8 cellular contexts compared by ENCODE assay signal in the genomic region with DNA sequence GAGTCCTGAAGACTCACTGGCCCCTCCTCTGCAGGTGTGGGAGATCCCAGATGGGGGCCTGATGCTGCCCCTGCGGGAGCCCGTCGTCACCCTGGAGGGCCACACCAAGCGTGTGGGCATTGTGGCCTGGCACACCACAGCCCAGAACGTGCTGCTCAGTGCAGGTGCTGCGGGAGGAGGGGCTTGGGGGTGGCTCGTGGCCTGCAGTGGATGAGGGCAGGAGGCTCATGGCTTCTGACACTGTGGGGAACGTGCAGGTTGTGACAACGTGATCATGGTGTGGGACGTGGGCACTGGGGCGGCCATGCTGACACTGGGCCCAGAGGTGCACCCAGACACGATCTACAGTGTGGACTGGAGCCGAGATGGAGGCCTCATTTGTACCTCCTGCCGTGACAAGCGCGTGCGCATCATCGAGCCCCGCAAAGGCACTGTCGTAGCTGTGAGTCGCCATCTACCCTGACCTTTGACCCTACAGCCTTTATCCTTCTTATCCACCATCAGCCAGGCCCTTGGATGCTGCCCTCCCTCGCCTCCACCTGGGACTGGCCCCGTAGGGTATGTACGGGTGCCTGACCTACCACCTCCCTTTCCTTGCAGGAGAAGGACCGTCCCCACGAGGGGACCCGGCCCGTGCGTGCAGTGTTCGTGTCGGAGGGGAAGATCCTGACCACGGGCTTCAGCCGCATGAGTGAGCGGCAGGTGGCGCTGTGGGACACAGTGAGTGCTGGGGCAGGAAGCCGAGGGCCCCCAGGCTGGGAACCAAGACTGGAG. TPM values are rescaled to one million over a fixed set of nuclear protein-coding genes. Genes with fewer than 3 reads are reported as not detected.
DNase-seq lines count a peak whose midpoint lies in the region; ATAC-seq and TF ChIP-seq lines count a peak whose summit lies in the region.

No MANE protein-coding gene starts in this region.

- CTCF ChIA-PET in activated naive CD4-positive, alpha-beta T cell treated with anti-CD3 and anti-CD28 coated beads, Interleukin-2, amount 10 ng/mL, durations not matched to agents 7 days and 5 days (lab: Charles Lee): interaction anchor here (0.8 to 2.7 kb wide), 5 partner anchors 12 to 95 kb away, joined by 3 to 13 read pairs (median 3); partner anchors contain the start of gene TBX6

- peaks cover 42% of the 10 kb centered on the region for H3K36me3 Mint-ChIP-seq in activated naive CD4-positive, alpha-beta T cell treated with anti-CD3 and anti-CD28 coated beads, Interleukin-2, amount 10 ng/mL, durations not matched to agents 7 days and 5 days

- no peaks in the 10 kb centered on the region for H3K9me3 Mint-ChIP-seq in activated naive CD4-positive, alpha-beta T cell treated with anti-CD3 and anti-CD28 coated beads, Interleukin-2, amount 10 ng/mL, durations not matched to agents 7 days and 5 days

- DNase-seq in RPMI8226 (peak; percentile 75), Right ventricle myocardium inferior (ENCODE audit: missing footprints) (peak; percentile 92), sciatic nerve (ENCODE audit: low spot score) (peak; percentile 82), GF-D8 (lab: John Stamatoyannopoulos, UW) (no peak)
- peak; percentile 88 for DNase-seq in activated naive CD4-positive, alpha-beta T cell treated with anti-CD3 and anti-CD28 coated beads, Interleukin-2, amount 10 ng/mL, durations not matched to agents 7 days and 5 days

- ATAC-seq in Right ventricle myocardium inferior: no peak
- ATAC-seq in sciatic nerve: peak; percentile 2
- no peak for ATAC-seq in HG02759 (IDR thresholded peaks at IDR 0.05; ENCODE audit: unreplicated experiment)
- no peak for ATAC-seq in GM18517 (IDR thresholded peaks at IDR 0.05; ENCODE audit: unreplicated experiment)

- peaks cover 5% of the 10 kb centered on the region for H3K27me3 Mint-ChIP-seq in activated naive CD4-positive, alpha-beta T cell treated with anti-CD3 and anti-CD28 coated beads, Interleukin-2, amount 10 ng/mL, durations not matched to agents 7 days and 5 days

- H3K4me3 Mint-ChIP-seq in activated naive CD4-positive, alpha-beta T cell treated with anti-CD3 and anti-CD28 coated beads, Interleukin-2, amount 10 ng/mL, durations not matched to agents 7 days and 5 days: peak overlapping the region; percentile 100

- H3K27ac Mint-ChIP-seq in activated naive CD4-positive, alpha-beta T cell treated with anti-CD3 and anti-CD28 coated beads, Interleukin-2, amount 10 ng/mL, durations not matched to agents 7 days and 5 days: peak overlapping the region; percentile 98

- TF ChIP-seq CTCF in GM12873 (IDR thresholded peaks at IDR 0.05; ENCODE audit: insufficient read depth, low read depth, low read length, missing control alignments): peak; percentile 92

- H3K4me1 Mint-ChIP-seq in activated naive CD4-positive, alpha-beta T cell treated with anti-CD3 and anti-CD28 coated beads, Interleukin-2, amount 10 ng/mL, durations not matched to agents 7 days and 5 days: peaks cover 27% of the 10 kb centered on the region

- intact Hi-C loops in Right ventricle myocardium inferior (cut with DNase I): no loop called here
- intact Hi-C loops in sciatic nerve (cut with DNase I): no loop called here

RNA-seq across cellular contexts. Expression of gene CORO1A, which starts 3.6 kb away (rescaled TPM):
- 15.8 TPM for total RNA-seq in Right ventricle myocardium inferior
- 41.2 TPM for total RNA-seq in sciatic nerve

RNA-seq across cellular contexts. Expression of gene BOLA2B, which starts 6.5 kb away (rescaled TPM):
- total RNA-seq in Right ventricle myocardium inferior (49.7 TPM), sciatic nerve (26.9 TPM)

RNA-seq across cellular contexts. Expression of gene SLX1A, which starts 6.7 kb away (rescaled TPM):
- total RNA-seq in Right ventricle myocardium inferior (7.4 TPM), sciatic nerve (18.5 TPM)

RNA-seq across cellular contexts. Expression of gene SULT1A3, which starts 12.1 kb away (rescaled TPM):
- total RNA-seq in Right ventricle myocardium inferior (10.3 TPM), sciatic nerve (21.0 TPM)
